In genomic region chr19:46427518-46427917, GRCh38 we compare ENCODE assay signal across 24 cellular contexts. TPM values are rescaled to one million over a fixed set of nuclear protein-coding genes. Genes with fewer than 3 reads are reported as not detected.
DNase-seq lines count a peak whose midpoint lies in the region; ATAC-seq and TF ChIP-seq lines count a peak whose summit lies in the region.
"Had no signal": no experiment of that assay in that cellular context is flagged by ENCODE, and none has a peak within 500 bp of the region (broad histone marks: within the 10 kb centered on the region; RNA-seq: fewer than 3 reads in every experiment).

No MANE protein-coding gene starts in this region.

- peaks cover 95% of the 10 kb centered on the region for H3K27me3 ChIP-seq in PC-9 (ENCODE audit: insufficient read depth, low read depth)
- H3K27me3 ChIP-seq: testis had no signal

- H3K27me3 Mint-ChIP-seq in stimulated activated naive CD8-positive, alpha-beta T cell treated with anti-CD3 and anti-CD28 coated beads, Interleukin-15, Interleukin-2, amounts not matched to agents 100 ng/mL and 50 ng/mL, for 24 hours: peaks cover 86% of the 10 kb centered on the region
- peaks cover 9% of the 10 kb centered on the region for H3K27me3 Mint-ChIP-seq in brain
- peaks cover 39 to 91% (median 59%) of the 10 kb centered on the region in 5 donors for H3K27me3 Mint-ChIP-seq in naive thymus-derived CD8-positive, alpha-beta T cell
- peaks cover 68% of the 10 kb centered on the region for H3K27me3 Mint-ChIP-seq in activated CD4-positive, alpha-beta memory T cell treated with anti-CD3 and anti-CD28 coated beads for 36 hours

- no peaks in the 10 kb centered on the region for H3K36me3 Mint-ChIP-seq in stimulated activated naive CD8-positive, alpha-beta T cell treated with anti-CD3 and anti-CD28 coated beads, Interleukin-15, Interleukin-2, amounts not matched to agents 100 ng/mL and 50 ng/mL, for 24 hours (ENCODE audit: low read depth)
- H3K36me3 Mint-ChIP-seq in brain: peaks cover 5% of the 10 kb centered on the region
- peaks cover 0 to 4% (median 0%) of the 10 kb centered on the region in 3 donors for H3K36me3 Mint-ChIP-seq in naive thymus-derived CD8-positive, alpha-beta T cell
- no peaks in the 10 kb centered on the region for H3K36me3 Mint-ChIP-seq in activated CD4-positive, alpha-beta memory T cell treated with anti-CD3 and anti-CD28 coated beads for 36 hours
- H3K36me3 Mint-ChIP-seq: CD14-positive monocyte had no signal

- no peak overlapping the region for H3K27ac ChIP-seq in PC-9
- H3K27ac ChIP-seq: HL-60, testis had no signal

- no peak for ATAC-seq in stimulated activated naive CD8-positive, alpha-beta T cell treated with anti-CD3 and anti-CD28 coated beads, Interleukin-15, Interleukin-2, amounts not matched to agents 100 U/mL and 50 U/mL, for 24 hours
- no peak for ATAC-seq in naive thymus-derived CD8-positive, alpha-beta T cell

- no peaks in the 10 kb centered on the region for H4K20me1 ChIP-seq in PC-9 (ENCODE audit: insufficient read depth)

- intact Hi-C loops in activated CD4-positive, alpha-beta memory T cell treated with anti-CD3 and anti-CD28 coated beads for 36 hours (cut with micrococcal nuclease): no loop called here
- intact Hi-C loops in PC-9 (cut with micrococcal nuclease; ENCODE audit: unreplicated experiment): no loop called here

- no peaks in the 10 kb centered on the region for H3K79me2 ChIP-seq in PC-9 (ENCODE audit: low read depth)

- peak overlapping the region; percentile 74 for H3K4me3 Mint-ChIP-seq in stimulated activated naive CD8-positive, alpha-beta T cell treated with anti-CD3 and anti-CD28 coated beads, Interleukin-15, Interleukin-2, amounts not matched to agents 100 ng/mL and 50 ng/mL, for 24 hours
- peak overlapping the region; percentile 85 to 97 (median 88) for H3K4me3 Mint-ChIP-seq in brain
- peak overlapping the region in 6 of 10 donors; percentile 36 to 88 (median 80) for H3K4me3 Mint-ChIP-seq in naive thymus-derived CD8-positive, alpha-beta T cell
- no peak overlapping the region for H3K4me3 Mint-ChIP-seq in activated CD4-positive, alpha-beta memory T cell treated with anti-CD3 and anti-CD28 coated beads for 36 hours
- H3K4me3 Mint-ChIP-seq: T-helper 1 cell treated with Interleukin-12 subunit alpha and Interleukin-12 subunit beta and Interleukin-4 antibody, amounts not matched to agents 30 μg/mL and 1 μg/mL, for 36 hours had no signal

- BruUV-seq in PC-9 (replicated peaks; lab: Mats Ljungman, UMichigan): no TSS peak

- CTCF ChIA-PET in activated CD4-positive, alpha-beta memory T cell treated with anti-CD3 and anti-CD28 coated beads for 36 hours (lab: Charles Lee): no interaction called here
- CTCF ChIA-PET in PC-9 (lab: Charles Lee): no interaction called here

- no peak overlapping the region for H2AFZ ChIP-seq in PC-9

- POLR2A ChIA-PET in naive thymus-derived CD8-positive, alpha-beta T cell (lab: Charles Lee): interaction anchor here (0.6 kb wide), 2 partner anchors 10 to 1512 kb away, joined by 3 to 7 read pairs; no protein-coding TSS in a partner anchor
- POLR2A ChIA-PET in activated CD4-positive, alpha-beta memory T cell treated with anti-CD3 and anti-CD28 coated beads for 36 hours (lab: Charles Lee): interaction anchor here (0.9 kb wide), 1 partner anchor 39 kb away, joined by 4 read pairs; no protein-coding TSS in a partner anchor
- POLR2A ChIA-PET in PC-9 (lab: Charles Lee; ENCODE audit: unreplicated experiment): no interaction called here

- peaks cover 7% of the 10 kb centered on the region for H3F3A ChIP-seq in PC-9 (ENCODE audit: insufficient read depth, low read depth)

- no peaks in the 10 kb centered on the region for H3K4me1 ChIP-seq in PC-9 (replicated peaks; ENCODE audit: insufficient read depth)

- H3K9me3 ChIP-seq in PC-9 (ENCODE audit: insufficient read depth, low read depth): no peaks in the 10 kb centered on the region
- H3K9me3 ChIP-seq: sigmoid colon, testis had no signal

- no peak overlapping the region for H3K4me2 ChIP-seq in PC-9

- H3K36me3 ChIP-seq in PC-9 (ENCODE audit: low read depth): no peaks in the 10 kb centered on the region
- H3K36me3 ChIP-seq: sigmoid colon had no signal

- no peaks in the 10 kb centered on the region for H3K9me3 Mint-ChIP-seq in stimulated activated naive CD8-positive, alpha-beta T cell treated with anti-CD3 and anti-CD28 coated beads, Interleukin-15, Interleukin-2, amounts not matched to agents 100 ng/mL and 50 ng/mL, for 24 hours
- H3K9me3 Mint-ChIP-seq in brain: peaks cover 0 to 11% (median 0%) of the 10 kb centered on the region in 5 experiments
- H3K9me3 Mint-ChIP-seq in naive thymus-derived CD8-positive, alpha-beta T cell: no peaks in the 10 kb centered on the region
- H3K9me3 Mint-ChIP-seq in activated CD4-positive, alpha-beta memory T cell treated with anti-CD3 and anti-CD28 coated beads for 36 hours: no peaks in the 10 kb centered on the region
- H3K9me3 Mint-ChIP-seq: T-helper 1 cell treated with Interleukin-12 subunit alpha and Interleukin-12 subunit beta and Interleukin-4 antibody, amounts not matched to agents 30 μg/mL and 1 μg/mL, for 36 hours had no signal

- no peak for DNase-seq in stimulated activated naive CD8-positive, alpha-beta T cell treated with anti-CD3 and anti-CD28 coated beads, Interleukin-15, Interleukin-2, amounts not matched to agents 100 U/mL and 50 U/mL, for 24 hours
- DNase-seq in naive thymus-derived CD8-positive, alpha-beta T cell: no peak
- DNase-seq in middle frontal gyrus (ENCODE audit: extremely low spot score, low spot score) (no peak), PC-9 (no peak), HK-2 (ENCODE audit: unreplicated experiment) (no peak)
- DNase-seq in activated CD4-positive, alpha-beta memory T cell treated with anti-CD3 and anti-CD28 coated beads for 36 hours: no peak
- DNase-seq: activated gamma-delta T cell treated with Interleukin-2 at 50 U/mL for 16 hours, cortex of kidney, DMS153, GF-D8, IMR-90, NCI-H1436 treated with DMSO at 0.1 percent for 48 hours, NCI-H2171, NCI-H526, Right ventricle myocardium superior, sigmoid colon, testis had no signal

- no peak overlapping the region for H3K4me3 ChIP-seq in PC-9

- TF ChIP-seq CTCF in brain (conservative IDR thresholded peaks at IDR 0.05): no peak
- no peak for TF ChIP-seq CTCF in PC-9 (conservative IDR thresholded peaks at IDR 0.05)

- H3K27ac Mint-ChIP-seq in stimulated activated naive CD8-positive, alpha-beta T cell treated with anti-CD3 and anti-CD28 coated beads, Interleukin-15, Interleukin-2, amounts not matched to agents 100 ng/mL and 50 ng/mL, for 24 hours: no peak overlapping the region
- H3K27ac Mint-ChIP-seq in brain: peak overlapping the region; percentile 92 to 97 (median 93)
- peak overlapping the region in 3 of 10 donors; percentile 27 to 84 (median 36) for H3K27ac Mint-ChIP-seq in naive thymus-derived CD8-positive, alpha-beta T cell
- no peak overlapping the region for H3K27ac Mint-ChIP-seq in activated CD4-positive, alpha-beta memory T cell treated with anti-CD3 and anti-CD28 coated beads for 36 hours
- H3K27ac Mint-ChIP-seq: CD14-positive monocyte; T-helper 1 cell treated with Interleukin-12 subunit alpha and Interleukin-12 subunit beta and Interleukin-4 antibody, amounts not matched to agents 30 μg/mL and 1 μg/mL, for 36 hours had no signal

- H3K9me2 ChIP-seq in PC-9 (ENCODE audit: insufficient read depth): no peaks in the 10 kb centered on the region

- peaks cover 34% of the 10 kb centered on the region for H3K4me1 Mint-ChIP-seq in stimulated activated naive CD8-positive, alpha-beta T cell treated with anti-CD3 and anti-CD28 coated beads, Interleukin-15, Interleukin-2, amounts not matched to agents 100 ng/mL and 50 ng/mL, for 24 hours (ENCODE audit: low read depth)
- H3K4me1 Mint-ChIP-seq in brain: peaks cover 56% of the 10 kb centered on the region
- peaks cover 16 to 35% (median 28%) of the 10 kb centered on the region in 4 donors for H3K4me1 Mint-ChIP-seq in naive thymus-derived CD8-positive, alpha-beta T cell
- H3K4me1 Mint-ChIP-seq in activated CD4-positive, alpha-beta memory T cell treated with anti-CD3 and anti-CD28 coated beads for 36 hours (ENCODE audit: low read depth): peaks cover 33% of the 10 kb centered on the region

RNA-seq across cellular contexts. Expression of gene PNMA8C, which starts 1.2 kb away (rescaled TPM):
- 5.3 TPM for polyA plus RNA-seq in brain (ENCODE audit: insufficient read depth, low read depth, low replicate concordance)
- total RNA-seq in naive thymus-derived CD8-positive, alpha-beta T cell: not detected
- not detected for polyA plus RNA-seq in naive thymus-derived CD8-positive, alpha-beta T cell
- not detected for total RNA-seq in activated CD4-positive, alpha-beta memory T cell treated with anti-CD3 and anti-CD28 coated beads for 36 hours
- not detected in 2 replicates for total RNA-seq in PC-9 (2021)
- total RNA-seq: lower leg skin, M059J, Right ventricle myocardium superior had no signal
- polyA plus RNA-seq: CD14-positive monocyte had no signal

RNA-seq across cellular contexts. Expression of gene CCDC8, which starts 14.2 kb away (rescaled TPM):
- 14.1 TPM for polyA plus RNA-seq in brain (ENCODE audit: insufficient read depth, low read depth, low replicate concordance)
- total RNA-seq in naive thymus-derived CD8-positive, alpha-beta T cell: not detected
- not detected for polyA plus RNA-seq in naive thymus-derived CD8-positive, alpha-beta T cell
- not detected for total RNA-seq in activated CD4-positive, alpha-beta memory T cell treated with anti-CD3 and anti-CD28 coated beads for 36 hours
- total RNA-seq in PC-9 (2021): 3.9 and 4.2 TPM in 2 replicates
- total RNA-seq: M059J had no signal
- polyA plus RNA-seq: CD14-positive monocyte had no signal

RNA-seq across cellular contexts. Expression of gene PNMA8A, which starts 43.8 kb away (rescaled TPM):
- 59.3 TPM for polyA plus RNA-seq in brain (ENCODE audit: insufficient read depth, low read depth, low replicate concordance)
- 1 to 10 TPM; 3.0 to 3.5 TPM for total RNA-seq in naive thymus-derived CD8-positive, alpha-beta T cell
- not detected for polyA plus RNA-seq in naive thymus-derived CD8-positive, alpha-beta T cell
- total RNA-seq in activated CD4-positive, alpha-beta memory T cell treated with anti-CD3 and anti-CD28 coated beads for 36 hours: under 1 TPM; 0.17 to 0.44 TPM
- total RNA-seq in PC-9 (2021): not detected in 2 replicates
- polyA plus RNA-seq: CD14-positive monocyte had no signal

Comparison
In these comparisons a context has a peak if more than half of its experiments do, and no peak if none do; other contexts are left out.
1. H3K27ac Mint-ChIP-seq: peak in brain (5 of 5); none in stimulated activated naive CD8-positive, alpha-beta T cell treated with anti-CD3 and anti-CD28 coated beads, Interleukin-15, Interleukin-2, amounts not matched to agents 100 ng/mL and 50 ng/mL, for 24 hours (single experiment) and activated CD4-positive, alpha-beta memory T cell treated with anti-CD3 and anti-CD28 coated beads for 36 hours (single experiment).